8 cellular contexts compared by ENCODE assay signal in genomic region chr1:246506785-246507639, GRCh38. TPM values are rescaled to one million over a fixed set of nuclear protein-coding genes. Genes with fewer than 3 reads are reported as not detected.
A peak's percentile ranks its signal among the peaks of the same experiment; 100 is the strongest.
DNase-seq lines count a peak whose midpoint lies in the region; ATAC-seq and TF ChIP-seq lines count a peak whose summit lies in the region.

SMYD3 (minus strand) TSS chr1:246507279.

- H3K9me3 Mint-ChIP-seq in activated B cell treated with CpG ODN at 0.5 μM for 24 hours: no peaks in the 10 kb centered on the region
- H3K9me3 Mint-ChIP-seq in central memory CD8-positive, alpha-beta T cell: no peaks in the 10 kb centered on the region

- peaks cover 3% of the 10 kb centered on the region for H3K36me3 Mint-ChIP-seq in activated B cell treated with CpG ODN at 0.5 μM for 24 hours (ENCODE audit: low read depth)
- H3K36me3 Mint-ChIP-seq in central memory CD8-positive, alpha-beta T cell (ENCODE audit: insufficient read depth): peaks cover 7% of the 10 kb centered on the region

- TF ChIP-seq CTCF in activated B cell treated with CpG ODN at 0.5 μM for 24 hours (IDR thresholded peaks at IDR 0.05) (no peak), kidney epithelial cell (IDR thresholded peaks at IDR 0.05; ENCODE audit: insufficient read depth, low read length, poor library complexity, severe bottlenecking) (no peak)

- POLR2A ChIA-PET in activated B cell treated with CpG ODN at 0.5 μM for 24 hours (lab: Charles Lee): interaction anchor here (0.6 to 2.9 kb wide), 2 partner anchors 60 to 153 kb away, joined by 3 to 12 read pairs; partner anchors contain the start of genes CNST and TFB2M

- peak; percentile 96 for DNase-seq in AG08395 (ENCODE audit: low spot score)
- peak; percentile 56 for DNase-seq in NCI-H2196 (lab: John Stamatoyannopoulos, UW; ENCODE audit: unreplicated experiment)
- peak; percentile 67 for DNase-seq in activated B cell treated with CpG ODN at 0.5 μM for 24 hours
- DNase-seq in central memory CD8-positive, alpha-beta T cell (ENCODE audit: low spot score in 2 of 2): peak; percentile 61
- DNase-seq in kidney epithelial cell (ENCODE audit: low read depth): peak; percentile 29
- peak; percentile 40 to 44 for DNase-seq in stimulated activated CD4-positive, alpha-beta T cell treated with anti-CD3 and anti-CD28 coated beads, Interleukin-1b, Interleukin-23, amount 100 ng/mL, for 1 hour (ENCODE audit: low read depth in 2 of 2)

- no peaks in the 10 kb centered on the region for H3K27me3 ChIP-seq in kidney epithelial cell (ENCODE audit: control insufficient read depth, insufficient read depth, low read length)

- peak; percentile 85 for ATAC-seq in GM18870 (IDR thresholded peaks at IDR 0.05; ENCODE audit: unreplicated experiment)
- peak; percentile 90 for ATAC-seq in HG03108 (IDR thresholded peaks at IDR 0.05; ENCODE audit: unreplicated experiment)
- peak; percentile 93 for ATAC-seq in activated B cell treated with CpG ODN at 0.5 μM for 24 hours (ENCODE audit: low read depth)
- ATAC-seq in central memory CD8-positive, alpha-beta T cell (replicated peaks; ENCODE audit: extremely low read depth, poor library complexity, severe bottlenecking): peak; percentile 75

- no peaks in the 10 kb centered on the region for H3K27me3 Mint-ChIP-seq in activated B cell treated with CpG ODN at 0.5 μM for 24 hours
- no peaks in the 10 kb centered on the region for H3K27me3 Mint-ChIP-seq in central memory CD8-positive, alpha-beta T cell

- no peaks in the 10 kb centered on the region for H3K36me3 ChIP-seq in kidney epithelial cell (ENCODE audit: control insufficient read depth, insufficient read depth, low read length)

- CTCF ChIA-PET in activated B cell treated with CpG ODN at 0.5 μM for 24 hours (lab: Charles Lee): interaction anchor here (0.7 to 3.9 kb wide), 3 partner anchors 9 to 186 kb away, joined by 3 to 17 read pairs (median 4); no protein-coding TSS in a partner anchor

- peak within 1 kb of the TSS; percentile 82 for H3K4me3 ChIP-seq in kidney epithelial cell (ENCODE audit: low read depth, low read length)

- intact Hi-C loops in activated B cell treated with CpG ODN at 0.5 μM for 24 hours (cut with micrococcal nuclease): loop anchor here (1.0 to 5.0 kb wide), 2 partner anchors 59 to 705 kb away; partner anchors contain the start of genes CNST and TFB2M

- peak within 1 kb of the TSS; percentile 93 for H3K4me3 Mint-ChIP-seq in activated B cell treated with CpG ODN at 0.5 μM for 24 hours
- H3K4me3 Mint-ChIP-seq in central memory CD8-positive, alpha-beta T cell: peak within 1 kb of the TSS; percentile 83

- peaks cover 22% of the 10 kb centered on the region for H3K4me1 Mint-ChIP-seq in activated B cell treated with CpG ODN at 0.5 μM for 24 hours
- peaks cover 35% of the 10 kb centered on the region for H3K4me1 Mint-ChIP-seq in central memory CD8-positive, alpha-beta T cell

- H3K27ac Mint-ChIP-seq in activated B cell treated with CpG ODN at 0.5 μM for 24 hours: peak within 1 kb of the TSS; percentile 86
- peak within 1 kb of the TSS; percentile 49 for H3K27ac Mint-ChIP-seq in central memory CD8-positive, alpha-beta T cell (ENCODE audit: low read depth)

RNA-seq across cellular contexts. Expression of gene SMYD3, which starts in this region (rescaled TPM):
- total RNA-seq in activated B cell treated with CpG ODN at 0.5 μM for 24 hours: 18.3 and 20.8 TPM in 2 replicates
- 20.6 and 29.2 TPM in 2 replicates for total RNA-seq in kidney epithelial cell

Comparison
In these comparisons a context has a peak if more than half of its experiments do, and no peak if none do; other contexts are left out.
1. Peak in every context shown above with its lines: DNase-seq, ATAC-seq and H3K4me3 ChIP-seq.
2. DNase-seq: peak in every context shown above with its lines; median percentile 96 in AG08395; 67 in activated B cell treated with CpG ODN at 0.5 μM for 24 hours; 61 in central memory CD8-positive, alpha-beta T cell; 56 in NCI-H2196; 42 in stimulated activated CD4-positive, alpha-beta T cell treated with anti-CD3 and anti-CD28 coated beads, Interleukin-1b, Interleukin-23, amount 100 ng/mL, for 1 hour; 29 in kidney epithelial cell.